8 cellular contexts compared by ENCODE assay signal in genomic region chr11:72721689-72722049, GRCh38. TPM values are rescaled to one million over a fixed set of nuclear protein-coding genes. Genes with fewer than 3 reads are reported as not detected.
DNase-seq lines count a peak whose midpoint lies in the region; ATAC-seq lines count a peak whose summit lies in the region.

No MANE protein-coding gene starts in this region.

- CTCF ChIA-PET in CD4-positive, alpha-beta memory T cell (lab: Charles Lee; ENCODE audit: partially characterized antibody), result interaction anchor here (1.0 to 9.4 kb wide), 6 partner anchors 10 to 457 kb away, joined by 3 to 194 read pairs (median 8); partner anchors contain the start of gene STARD10

- no peaks in the 10 kb centered on the region for H3K27me3 ChIP-seq in CD4-positive, alpha-beta memory T cell (ENCODE audit: insufficient read depth, low read length)

- peaks cover 0 to 7% (median 0%) of the 10 kb centered on the region in 8 donors for H3K9me3 Mint-ChIP-seq in CD4-positive, alpha-beta memory T cell

- peaks cover 56% of the 10 kb centered on the region for H3K4me1 ChIP-seq in CD4-positive, alpha-beta memory T cell (ENCODE audit: insufficient read depth, low read length)

- H3K27me3 Mint-ChIP-seq in CD4-positive, alpha-beta memory T cell, result peaks cover 0 to 1% of the 10 kb centered on the region in 2 donors

- H3K36me3 ChIP-seq in CD4-positive, alpha-beta memory T cell (ENCODE audit: insufficient read depth, low read length), result peaks cover 23% of the 10 kb centered on the region

- POLR2A ChIA-PET in CD4-positive, alpha-beta memory T cell (lab: Charles Lee; ENCODE audit: partially characterized antibody), result interaction anchor here (1.0 to 3.6 kb wide), 15 partner anchors 13 to 456 kb away, joined by 3 to 46 read pairs (median 6); partner anchors contain the start of genes ATG16L2, FCHSD2 and STARD10

- H3K4me3 ChIP-seq in CD4-positive, alpha-beta memory T cell (ENCODE audit: low read length in 2 of 2), result peak overlapping the region; percentile 82 to 98
- H3K4me3 ChIP-seq in skin epidermis, result peak overlapping the region; percentile 35 to 55 (median 44)

- H3K9me3 ChIP-seq in CD4-positive, alpha-beta memory T cell (ENCODE audit: control insufficient read depth in 1 of 2, low read length in 2 of 2), result no peaks in the 10 kb centered on the region

- DNase-seq in CD4-positive, alpha-beta memory T cell, result peak in 2 of 5 donors; percentile 50 to 69
- DNase-seq in NCI-H1105 (lab: John Stamatoyannopoulos, UW) (peak; percentile 13), activated gamma-delta T cell treated with Interleukin-2 at 50 U/mL for 16 hours (peak; percentile 47), Right ventricle myocardium superior (peak; percentile 65), putamen (ENCODE audit: low spot score) (no peak), C1 segment of cervical spinal cord (lab: John Stamatoyannopoulos, UW) (no peak)

- peaks cover 3 to 40% of the 10 kb centered on the region in 2 donors for H3K36me3 Mint-ChIP-seq in CD4-positive, alpha-beta memory T cell

- H3K27ac Mint-ChIP-seq in CD4-positive, alpha-beta memory T cell, result peak overlapping the region; percentile 93 to 98 (median 96)

- H3K27ac ChIP-seq in CD4-positive, alpha-beta memory T cell (ENCODE audit: low read depth, low read length), result peak overlapping the region; percentile 80
- peak overlapping the region; percentile 65 to 95 (median 87) for H3K27ac ChIP-seq in skin epidermis

- peaks cover 46 to 82% (median 61%) of the 10 kb centered on the region in 4 donors for H3K4me1 Mint-ChIP-seq in CD4-positive, alpha-beta memory T cell

- H3K4me3 Mint-ChIP-seq in CD4-positive, alpha-beta memory T cell, result peak overlapping the region; percentile 93 to 99 (median 96)

- intact Hi-C loops in CD4-positive, alpha-beta memory T cell (cut with micrococcal nuclease), result loop anchor here (1.0 to 10.0 kb wide), 4 partner anchors 31 to 423 kb away; partner anchors contain the start of genes ARAP1 and FCHSD2
- intact Hi-C loops in Right ventricle myocardium superior (cut with DNase I), result loop anchor here (10.0 kb wide), 2 partner anchors 453 to 573 kb away; no protein-coding TSS in a partner anchor

- ATAC-seq in Right ventricle myocardium superior (ENCODE audit: poor library complexity) (peak; percentile 34), HG02870 (IDR thresholded peaks at IDR 0.05; ENCODE audit: unreplicated experiment) (no peak)

RNA-seq across cellular contexts. Expression of gene ARAP1, which starts 30.5 kb away (rescaled TPM):
- 100 to 1,000 TPM; 144 to 157 TPM for total RNA-seq in CD4-positive, alpha-beta memory T cell
- polyA plus RNA-seq in CD4-positive, alpha-beta memory T cell, result 10 to 100 TPM in 1 of 2 donors, 1 to 10 TPM in 1; 9.5 to 36.8 TPM
- 58.0 TPM for total RNA-seq in Right ventricle myocardium superior

RNA-seq across cellular contexts. Expression of gene PDE2A, which starts 47.4 kb away (rescaled TPM):
- 1 to 10 TPM in 1 of 2 experiments, under 1 TPM in 1; 0.75 to 1.7 TPM for total RNA-seq in CD4-positive, alpha-beta memory T cell
- 1 to 10 TPM in 1 of 2 donors, under 1 TPM in 1; 0.11 to 1.2 TPM for polyA plus RNA-seq in CD4-positive, alpha-beta memory T cell
- 38.5 TPM for total RNA-seq in Right ventricle myocardium superior

Comparison
In these comparisons a context has a peak if more than half of its experiments do, and no peak if none do; other contexts are left out.
1. DNase-seq: peak in NCI-H1105 (single experiment), activated gamma-delta T cell treated with Interleukin-2 at 50 U/mL for 16 hours (single experiment) and Right ventricle myocardium superior (single experiment); none in putamen (single experiment) and C1 segment of cervical spinal cord (0 of 14).
2. RNA of gene PDE2A, which starts 47.4 kb away (total RNA-seq): 38.5 TPM in Right ventricle myocardium superior (single experiment); 0.75 to 1.7 TPM in CD4-positive, alpha-beta memory T cell; every median in the first group is over 10 times any median in the second.